ENCODE assay signal across 8 cellular contexts in genomic region chr21:33948096-33948950, GRCh38. TPM values are rescaled to one million over a fixed set of nuclear protein-coding genes. Genes with fewer than 3 reads are reported as not detected.
DNase-seq lines count a peak whose midpoint lies in the region; ATAC-seq and TF ChIP-seq lines count a peak whose summit lies in the region.

No MANE protein-coding gene starts in this region.

- peaks cover 39% of the 10 kb centered on the region for H3K36me3 Mint-ChIP-seq in Caco-2 (ENCODE audit: insufficient read depth, unreplicated experiment)
- peaks cover 5% of the 10 kb centered on the region for H3K36me3 Mint-ChIP-seq in osteocyte (ENCODE audit: unreplicated experiment)

- peak in 1 of 2 donors; percentile 6 for TF ChIP-seq EP300 in tibial nerve (IDR thresholded peaks at IDR 0.05)

- DNase-seq in Caco-2 (peak; percentile 75), RKO (ENCODE audit: low spot score) (peak; percentile 67), foreskin fibroblast (peak; percentile 55 to 73), osteocyte (ENCODE audit: extremely low spot score, unreplicated experiment) (peak; percentile 86), tibial nerve (ENCODE audit: low spot score in 2 of 2) (no peak)
- DNase-seq in Jurkat, Clone E6-1 (ENCODE audit: low read depth, low spot score): peak; percentile 96
- peak; percentile 66 for DNase-seq in activated T-helper 9 cell treated with anti-CD3 and anti-CD28 coated beads, Interleukin-2, amount 50 U/mL, for 16 hours (ENCODE audit: low read depth)

- H3K27me3 Mint-ChIP-seq in Caco-2 (ENCODE audit: insufficient read depth, unreplicated experiment) (no peaks in the 10 kb centered on the region), osteocyte (ENCODE audit: unreplicated experiment) (no peaks in the 10 kb centered on the region)

- no peaks in the 10 kb centered on the region for H3K9me3 ChIP-seq in Caco-2
- no peaks in the 10 kb centered on the region for H3K9me3 ChIP-seq in tibial nerve

- H3K9me3 Mint-ChIP-seq in Caco-2 (ENCODE audit: unreplicated experiment) (peaks cover 9% of the 10 kb centered on the region), osteocyte (ENCODE audit: unreplicated experiment) (peaks cover 4% of the 10 kb centered on the region)

- intact Hi-C loops in Caco-2 (cut with micrococcal nuclease; ENCODE audit: unreplicated experiment): loop anchor here (5.0 kb wide), 1 partner anchor 124 kb away; the partner anchor contains the start of genes MRPS6 and SLC5A3

- H3K4me1 ChIP-seq in Caco-2: peaks cover 29% of the 10 kb centered on the region
- peaks cover 0 to 25% (median 20%) of the 10 kb centered on the region in 4 donors for H3K4me1 ChIP-seq in tibial nerve

- POLR2A ChIA-PET in Caco-2 (lab: Charles Lee): interaction anchor here (0.6 to 1.7 kb wide), 12 partner anchors 11 to 125 kb away, joined by 3 to 31 read pairs (median 4); partner anchors contain the start of genes MRPS6 and SLC5A3

- TF ChIP-seq CTCF in Caco-2 (IDR thresholded peaks at IDR 0.05; ENCODE audit: insufficient read depth in 1 of 2, low read depth in 1 of 2, low read length in 1 of 2, severe bottlenecking in 1 of 2, unreplicated experiment in 1 of 2): no peak
- no peak for TF ChIP-seq CTCF in foreskin fibroblast (IDR thresholded peaks at IDR 0.05; ENCODE audit: low read depth, low read length)
- TF ChIP-seq CTCF in osteocyte (IDR thresholded peaks at IDR 0.05): no peak
- no peak for TF ChIP-seq CTCF in tibial nerve (IDR thresholded peaks at IDR 0.05)

- peak; percentile 56 for ATAC-seq in GM21447 (IDR thresholded peaks at IDR 0.05; ENCODE audit: unreplicated experiment)

- H3K4me3 Mint-ChIP-seq in Caco-2 (ENCODE audit: unreplicated experiment) (peak overlapping the region; percentile 67), osteocyte (ENCODE audit: unreplicated experiment) (peak overlapping the region; percentile 69)

- H3K36me3 ChIP-seq in Caco-2 (ENCODE audit: control insufficient read depth, insufficient read depth, low read length): no peaks in the 10 kb centered on the region
- no peaks in the 10 kb centered on the region for H3K36me3 ChIP-seq in tibial nerve

- H3K4me1 Mint-ChIP-seq in Caco-2 (ENCODE audit: low read depth, unreplicated experiment) (peaks cover 27% of the 10 kb centered on the region), osteocyte (ENCODE audit: unreplicated experiment) (peaks cover 34% of the 10 kb centered on the region)

- BruUV-seq in Caco-2 (replicated peaks; lab: Mats Ljungman, UMichigan): TSS peak; percentile 52

- peak overlapping the region; percentile 49 to 85 (median 80) for H3K27ac ChIP-seq in tibial nerve

- TF ChIP-seq POLR2A in tibial nerve (IDR thresholded peaks at IDR 0.05): no peak

- no peaks in the 10 kb centered on the region for H3K27me3 ChIP-seq in Caco-2 (replicated peaks; ENCODE audit: control insufficient read depth, insufficient read depth, low read length)
- no peaks in the 10 kb centered on the region for H3K27me3 ChIP-seq in tibial nerve

- 38 to 40% methylated on average over 17 of the region's 17 CpGs for WGBS in tibial nerve, 2 donors

- H3K4me3 ChIP-seq in Caco-2 (ENCODE audit: low read depth, low read length): peak overlapping the region; percentile 29
- H3K4me3 ChIP-seq in Jurkat, Clone E6-1 (ENCODE audit: low read length): peak overlapping the region; percentile 51
- H3K4me3 ChIP-seq in foreskin fibroblast (ENCODE audit: low read depth in 1 of 2, low read length in 2 of 2): peak overlapping the region in 1 of 2 donors; percentile 23
- peak overlapping the region in 3 of 4 donors; percentile 17 to 28 (median 18) for H3K4me3 ChIP-seq in tibial nerve

- peak overlapping the region; percentile 97 for H3K27ac Mint-ChIP-seq in Caco-2 (ENCODE audit: unreplicated experiment)
- peak overlapping the region; percentile 96 for H3K27ac Mint-ChIP-seq in osteocyte (ENCODE audit: unreplicated experiment)

- CTCF ChIA-PET in Caco-2 (lab: Charles Lee): interaction anchor here (0.6 to 2.6 kb wide), 6 partner anchors 18 to 254 kb away, joined by 3 to 7 read pairs (median 4); no protein-coding TSS in a partner anchor

RNA-seq across cellular contexts. Expression of gene ATP5PO, which starts 32.7 kb away (rescaled TPM):
- total RNA-seq in Caco-2 (2022): 232 and 247 TPM in 2 replicates
- polyA plus RNA-seq in Jurkat, Clone E6-1 (2012; ENCODE audit: insufficient read depth, insufficient read length): 569 TPM
- 150 and 152 TPM in 2 replicates for total RNA-seq in osteocyte
- 100 to 1,000 TPM; 121 to 213 (median 148) TPM for total RNA-seq in tibial nerve

Comparison
In these comparisons a context has a peak if more than half of its experiments do, and no peak if none do; other contexts are left out.
1. DNase-seq: peak in Caco-2 (2 of 2), Jurkat, Clone E6-1 (single experiment), RKO (single experiment), activated T-helper 9 cell treated with anti-CD3 and anti-CD28 coated beads, Interleukin-2, amount 50 U/mL, for 16 hours (single experiment), foreskin fibroblast (2 of 2) and osteocyte (single experiment); none in tibial nerve (0 of 2).